Comparison of ENCODE assay signal across 8 cellular contexts in genomic region chr10:69742928-69743602, GRCh38. TPM values are rescaled to one million over a fixed set of nuclear protein-coding genes. Genes with fewer than 3 reads are reported as not detected.
DNase-seq lines count a peak whose midpoint lies in the region; ATAC-seq, FAIRE-seq and TF ChIP-seq lines count a peak whose summit lies in the region.

No MANE protein-coding gene starts in this region.

- no peak for TF ChIP-seq POLR2A in GM12891 (IDR thresholded peaks at IDR 0.05; ENCODE audit: low read depth, low read length)

- no peak overlapping the region for H3K56ac ChIP-seq in H9 (ENCODE audit: insufficient read length, low read depth, low read length)

- DNase-seq in CD14-positive monocyte (ENCODE audit: low spot score) = no peak
- peak; percentile 74 for DNase-seq in H9
- DNase-seq in astrocyte of the cerebellum (ENCODE audit: low read depth) = no peak
- DNase-seq in left lobe of liver (ENCODE audit: low spot score) = no peak
- no peak for DNase-seq in NCI-H1436 treated with DMSO at 0.1 percent for 48 hours (lab: John Stamatoyannopoulos, UW)
- DNase-seq in GM12891 (ENCODE audit: insufficient read length, low spot score) = no peak
- DNase-seq in epidermal melanocyte (ENCODE audit: insufficient read length, low spot score) = no peak

- in situ Hi-C loops in astrocyte of the cerebellum (cut with HindIII; ENCODE audit: low sequenced_read_pairs) = no loop called here

- H3K27me3 Mint-ChIP-seq in CD14-positive monocyte (ENCODE audit: low read depth in 3 of 3) (peaks cover 2 to 8% (median 6%) of the 10 kb centered on the region in 3 donors), H9 (ENCODE audit: low read depth) (peaks cover 12% of the 10 kb centered on the region)

- no peak overlapping the region for H4K5ac ChIP-seq in H9 (ENCODE audit: insufficient read length, low read depth, low read length)

- H2AK5ac ChIP-seq in H9 (ENCODE audit: insufficient read length, low read length) = no peak overlapping the region

- no peaks in the 10 kb centered on the region; the same call in 1 of the 2 replicates for H3K4me1 ChIP-seq in H9 (ENCODE audit: insufficient read depth, low read length)

- no peak overlapping the region for H3K4me3 ChIP-seq in astrocyte of the cerebellum (ENCODE audit: low read depth, low read length)

- H2AFZ ChIP-seq in H9 (ENCODE audit: low read length) = no peak overlapping the region

- no peaks in the 10 kb centered on the region for H4K20me1 ChIP-seq in H9 (ENCODE audit: control insufficient read depth, insufficient read depth, insufficient read length)

- H3K27ac ChIP-seq in H9 (ENCODE audit: insufficient read length, low read depth, low read length) = no peak overlapping the region

- no peak overlapping the region for H3K18ac ChIP-seq in H9 (ENCODE audit: insufficient read length, low read depth, low read length)

- H3K4me3 Mint-ChIP-seq in CD14-positive monocyte = no peak overlapping the region
- no peak overlapping the region for H3K4me3 Mint-ChIP-seq in H9

- H3K9ac ChIP-seq in H9 (ENCODE audit: extremely low read depth, insufficient read length, low read length) = no peak overlapping the region

- no peaks in the 10 kb centered on the region for H3K79me1 ChIP-seq in H9 (ENCODE audit: insufficient read depth, low read depth, low read length, poor library complexity, severe bottlenecking)

- no peak overlapping the region for H2BK120ac ChIP-seq in H9 (ENCODE audit: low read depth, low read length, poor library complexity, severe bottlenecking)

- H3K36me3 Mint-ChIP-seq in CD14-positive monocyte (no peaks in the 10 kb centered on the region), H9 (ENCODE audit: insufficient read depth in 1 of 3, low read depth in 3 of 3) (no peaks in the 10 kb centered on the region)

- no peak overlapping the region for H3K14ac ChIP-seq in H9 (ENCODE audit: insufficient read depth, low read length)

- H2BK12ac ChIP-seq in H9 (ENCODE audit: insufficient read length, low read depth, low read length) = no peak overlapping the region

- ATAC-seq in left lobe of liver = peak; percentile 43
- ATAC-seq in GM19452 (IDR thresholded peaks at IDR 0.05; ENCODE audit: unreplicated experiment) = no peak

- H3K9me3 Mint-ChIP-seq in CD14-positive monocyte = peaks cover 0 to 2% (median 0%) of the 10 kb centered on the region in 7 donors
- no peaks in the 10 kb centered on the region; a peak in 1 of 5 replicates for H3K9me3 Mint-ChIP-seq in H9

- no peak for FAIRE-seq in GM12891 (lab: Jason Lieb, UNC)

- H3K4me2 ChIP-seq in H9 (ENCODE audit: insufficient read depth, insufficient read length, low read length) = no peak overlapping the region

- H3K23ac ChIP-seq in H9 (ENCODE audit: insufficient read length, low read depth, low read length) = no peak overlapping the region

- no peaks in the 10 kb centered on the region for H3K9me3 ChIP-seq in H9 (ENCODE audit: control insufficient read depth, low read depth, low read length)

- H3K79me2 ChIP-seq in H9 (ENCODE audit: insufficient read depth, low read length) = no peaks in the 10 kb centered on the region

- H3K23me2 ChIP-seq in H9 (ENCODE audit: insufficient read length, low read depth, low read length, poor library complexity, severe bottlenecking) = no peaks in the 10 kb centered on the region

- no peaks in the 10 kb centered on the region for H3K4me1 Mint-ChIP-seq in CD14-positive monocyte
- peaks cover 8 to 17% of the 10 kb centered on the region in 2 experiments for H3K4me1 Mint-ChIP-seq in H9

- H3T11ph ChIP-seq in H9 (ENCODE audit: low read length) = no peak overlapping the region

- no peaks in the 10 kb centered on the region for H3K27me3 ChIP-seq in H9 (ENCODE audit: insufficient read depth, low read length)

- no peak overlapping the region for H2BK20ac ChIP-seq in H9 (ENCODE audit: low read depth, low read length, poor library complexity, severe bottlenecking)

- no peak overlapping the region for H3K4ac ChIP-seq in H9 (ENCODE audit: low read depth, low read length)

- TF ChIP-seq CTCF in CD14-positive monocyte (IDR thresholded peaks at IDR 0.05) (peak; percentile 14), H9 (conservative IDR thresholded peaks at IDR 0.05) (peak; percentile 82), astrocyte of the cerebellum (IDR thresholded peaks at IDR 0.05; ENCODE audit: low read depth, low read length, missing control alignments) (peak; percentile 57)

- WGBS in H9 (ENCODE audit: extremely low coverage, insufficient read length, low lambda C conversion rate) = no CpG with 5 or more reads among the region's 6 CpGs

- no peak overlapping the region for H2BK15ac ChIP-seq in H9 (ENCODE audit: low read depth, low read length)

- H2BK5ac ChIP-seq in H9 (ENCODE audit: insufficient read length, low read length) = no peak overlapping the region

- no peak overlapping the region for H4K8ac ChIP-seq in H9 (replicated peaks; ENCODE audit: insufficient read length, low read depth, low read length)

- H3K27ac Mint-ChIP-seq in CD14-positive monocyte (no peak overlapping the region), H9 (peak overlapping the region in 1 of 3 experiments; percentile 1; a peak in 1 of 7 replicates)

- H4K91ac ChIP-seq in H9 (ENCODE audit: insufficient read length, low read depth, low read length) = no peak overlapping the region

- intact Hi-C loops in CD14-positive monocyte (cut with micrococcal nuclease) = no loop called here

TF ChIP-seq in GM12891, 5 proteins besides CTCF, POLR2A, EP300 and RAD21:
- TF ChIP-seq PAX5 (IDR thresholded peaks at IDR 0.05; ENCODE audit: insufficient read depth, low read length, severe bottlenecking) (no peak), TAF1 (IDR thresholded peaks at IDR 0.05; ENCODE audit: low read depth, low read length) (no peak), SPI1 (IDR thresholded peaks at IDR 0.05; ENCODE audit: low read depth, low read length) (no peak), POU2F2 (IDR thresholded peaks at IDR 0.05; ENCODE audit: low read depth, low read length) (no peak), POLR2AphosphoS5 (IDR thresholded peaks at IDR 0.05; ENCODE audit: low read depth, low read length) (no peak)

RNA-seq across cellular contexts. Expression of gene COL13A1, which starts 58.6 kb away (rescaled TPM):
- polyA plus RNA-seq in CD14-positive monocyte = not detected
- 3.1 and 3.6 TPM in 2 replicates for total RNA-seq in H9 (2021)
- 0.48 TPM for total RNA-seq in left lobe of liver
- polyA plus RNA-seq in GM12891 (2012; ENCODE audit: low read depth, missing spikeins) = 0.03 TPM

Comparison
In these comparisons a context has a peak if more than half of its experiments do, and no peak if none do; other contexts are left out.
1. CTCF ChIP-seq: peak in every context shown above with its lines; median percentile 82 in H9; 57 in astrocyte of the cerebellum; 14 in CD14-positive monocyte.